8 cellular contexts compared by ENCODE assay signal in the genomic region with DNA sequence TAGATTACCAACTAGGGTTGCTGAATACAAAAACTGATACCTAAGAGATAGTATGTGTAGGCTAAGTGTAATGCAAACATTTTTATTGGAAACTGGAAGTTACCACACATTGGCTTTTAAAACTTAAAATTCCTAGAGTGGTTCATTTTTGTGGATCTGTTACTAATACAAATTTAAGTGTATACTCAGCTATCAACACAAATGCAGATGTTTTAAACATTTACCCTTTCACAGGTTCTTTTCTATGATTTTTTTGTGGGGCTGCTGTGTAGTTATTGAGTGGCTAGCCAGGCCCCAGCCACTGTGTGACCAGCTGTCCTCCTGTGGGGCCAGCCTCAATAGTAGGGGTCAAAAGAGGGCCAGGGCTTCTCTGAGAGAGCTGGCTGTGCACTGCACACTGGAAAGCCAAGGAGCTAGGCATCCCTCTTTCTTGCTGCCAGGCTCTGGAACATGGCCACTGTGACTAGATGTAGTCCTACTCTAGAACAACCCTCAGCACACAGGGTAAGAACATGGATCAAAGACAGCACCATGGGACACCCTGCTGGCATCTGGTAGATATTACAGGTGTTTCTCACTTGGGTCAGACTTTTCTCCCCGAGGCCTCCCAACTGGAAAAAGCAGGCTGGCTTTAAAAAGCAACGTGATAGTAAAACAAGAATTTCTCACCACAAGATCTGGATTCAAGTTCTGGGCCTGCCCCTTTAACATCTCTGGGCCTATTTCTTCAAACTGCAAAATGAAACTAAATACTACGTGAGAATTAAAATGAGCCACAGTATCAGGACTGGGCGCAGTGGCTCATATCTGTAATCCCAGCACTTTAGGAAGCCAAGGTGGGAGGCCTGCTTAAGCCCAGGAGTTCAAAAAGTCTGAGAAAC. TPM values are rescaled to one million over a fixed set of nuclear protein-coding genes. Genes with fewer than 3 reads are reported as not detected.
DNase-seq lines count a peak whose midpoint lies in the region; ATAC-seq and TF ChIP-seq lines count a peak whose summit lies in the region.

No MANE protein-coding gene starts in this region.

- ATAC-seq in GM19328 (IDR thresholded peaks at IDR 0.05; ENCODE audit: unreplicated experiment) (peak; percentile 55), gastroesophageal sphincter (peak; percentile 87), GM21367 (IDR thresholded peaks at IDR 0.05; ENCODE audit: unreplicated experiment) (no peak)

- H3K9me3 ChIP-seq in gastroesophageal sphincter (no peaks in the 10 kb centered on the region), ovary (no peaks in the 10 kb centered on the region)

- WGBS in gastroesophageal sphincter (ENCODE audit: low coverage in 1 of 2), 2 donors: 21 to 51% methylated on average over 2 to 4 of the region's 4 CpGs
- WGBS in ovary, 3 donors: 27 to 34% (median 33%) methylated on average over 4 of the region's 4 CpGs

- TF ChIP-seq CTCF in C4-2B (conservative IDR thresholded peaks at IDR 0.05) (peak; percentile 76), LNCaP clone FGC (IDR thresholded peaks at IDR 0.05; ENCODE audit: control insufficient read depth, extremely low read depth, insufficient read depth) (peak; percentile 75), gastroesophageal sphincter (IDR thresholded peaks at IDR 0.05) (peak; percentile 56 to 87 (median 80)), ovary (IDR thresholded peaks at IDR 0.05) (peak; percentile 21 to 67 (median 65))

- no peak overlapping the region for H3K27ac ChIP-seq in C4-2B
- peak overlapping the region; percentile 52 to 78 (median 78) for H3K27ac ChIP-seq in gastroesophageal sphincter
- peak overlapping the region in 1 of 2 donors; percentile 34 for H3K27ac ChIP-seq in ovary

- TF ChIP-seq POLR2A in gastroesophageal sphincter (IDR thresholded peaks at IDR 0.05) (no peak), ovary (IDR thresholded peaks at IDR 0.05) (no peak)

- no peak overlapping the region for H3K4me3 ChIP-seq in LNCaP clone FGC (ENCODE audit: low read depth, low read length)
- no peak overlapping the region for H3K4me3 ChIP-seq in gastroesophageal sphincter
- H3K4me3 ChIP-seq in ovary: no peak overlapping the region

- H3K4me1 ChIP-seq in gastroesophageal sphincter (peaks cover 14 to 54% (median 16%) of the 10 kb centered on the region in 3 donors), ovary (ENCODE audit: insufficient read depth) (no peaks in the 10 kb centered on the region)

- DNase-seq in LNCaP clone FGC (ENCODE audit: low read depth): no peak
- DNase-seq in RPMI8226: peak; percentile 68
- peak; percentile 57 for DNase-seq in activated naive CD4-positive, alpha-beta T cell treated with Interleukin-2 at 50 U/mL for 16 hours
- peak; percentile 31 to 63 (median 48) for DNase-seq in ovary

- H3K36me3 ChIP-seq in gastroesophageal sphincter: peaks cover 0 to 20% of the 10 kb centered on the region in 2 donors
- H3K36me3 ChIP-seq in ovary: no peaks in the 10 kb centered on the region

- TF ChIP-seq EP300 in gastroesophageal sphincter (IDR thresholded peaks at IDR 0.05): no peak
- no peak for TF ChIP-seq EP300 in ovary (IDR thresholded peaks at IDR 0.05)

- H3K27me3 ChIP-seq in gastroesophageal sphincter: no peaks in the 10 kb centered on the region
- H3K27me3 ChIP-seq in ovary: no peaks in the 10 kb centered on the region

- intact Hi-C loops in ovary (cut with DNase I): loop anchor here in 2 of 4 donors (5.0 kb wide), 1 partner anchor 138 kb away; no protein-coding TSS in a partner anchor

RNA-seq across cellular contexts. Expression of a gene that starts 7.3 kb away (rescaled TPM):
- total RNA-seq in gastroesophageal sphincter (100 to 1,000 TPM; 115 to 148 (median 132) TPM), ovary (10 to 100 TPM; 58.6 to 83.5 (median 72.4) TPM)
- 10 to 100 TPM; 31.6 to 70.2 TPM for polyA plus RNA-seq in ovary

RNA-seq across cellular contexts. Expression of a gene that starts 11.7 kb away (rescaled TPM):
- total RNA-seq in gastroesophageal sphincter: 100 to 1,000 TPM; 139 to 240 (median 198) TPM
- 100 to 1,000 TPM in 6 of 7 donors, 10 to 100 TPM in 1; 89.8 to 184 (median 159) TPM for total RNA-seq in ovary
- polyA plus RNA-seq in ovary: 100 to 1,000 TPM in 1 of 2 donors, 10 to 100 TPM in 1; 77.8 to 157 TPM

RNA-seq across cellular contexts. Expression of a gene that starts 40.1 kb away (rescaled TPM):
- total RNA-seq in gastroesophageal sphincter (10 to 100 TPM; 35.7 to 60.3 (median 45.6) TPM), ovary (10 to 100 TPM in 6 of 7 donors, 1 to 10 TPM in 1; 6.7 to 30.2 (median 22.9) TPM)
- polyA plus RNA-seq in ovary: 10 to 100 TPM; 14.2 to 18.6 TPM
